Comparison of ENCODE assay signal across 10 cellular contexts in genomic region chr4:78656968-78657445, GRCh38.
DNase-seq lines count a peak whose midpoint lies in the region; ATAC-seq and TF ChIP-seq lines count a peak whose summit lies in the region.
"Had no signal": no experiment of that assay in that cellular context is flagged by ENCODE, and none has a peak within 500 bp of the region (broad histone marks: within the 10 kb centered on the region; RNA-seq: fewer than 3 reads in every experiment).

No MANE protein-coding gene starts in this region.

- H3K36me3 Mint-ChIP-seq in activated naive CD4-positive, alpha-beta T cell treated with anti-CD3 and anti-CD28 coated beads, Interleukin-2, amount 50 U/mL, for 24 hours, result no peaks in the 10 kb centered on the region

- no peaks in the 10 kb centered on the region for H3K27me3 Mint-ChIP-seq in activated naive CD4-positive, alpha-beta T cell treated with anti-CD3 and anti-CD28 coated beads, Interleukin-2, amount 50 U/mL, for 24 hours

- H2AFZ ChIP-seq in OCI-LY3 (ENCODE audit: low read depth, low read length), result peak overlapping the region; percentile 41

- TF ChIP-seq CTCF in OCI-LY3 (IDR thresholded peaks at IDR 0.05; ENCODE audit: low read depth, low read length), result no peak
- no peak for TF ChIP-seq CTCF in esophagus muscularis mucosa (IDR thresholded peaks at IDR 0.05)

- H4K20me1 ChIP-seq in OCI-LY3 (ENCODE audit: insufficient read depth, low read length), result no peaks in the 10 kb centered on the region

- H3K9ac ChIP-seq in OCI-LY3 (ENCODE audit: low read length), result peak overlapping the region; percentile 31; the same call in 1 of the 2 replicates

- H3K27me3 ChIP-seq in OCI-LY3 (ENCODE audit: low read depth, low read length) (peaks cover 12% of the 10 kb centered on the region; the same call in 1 of the 2 replicates), esophagus muscularis mucosa (no peaks in the 10 kb centered on the region)
- H3K27me3 ChIP-seq: tibial artery had no signal

- H3K9me3 ChIP-seq in OCI-LY3 (ENCODE audit: insufficient read depth, low read length), result no peaks in the 10 kb centered on the region
- H3K9me3 ChIP-seq in esophagus muscularis mucosa, result no peaks in the 10 kb centered on the region
- H3K9me3 ChIP-seq: tibial artery had no signal

- peaks cover 48% of the 10 kb centered on the region for H3K4me1 Mint-ChIP-seq in activated naive CD4-positive, alpha-beta T cell treated with anti-CD3 and anti-CD28 coated beads, Interleukin-2, amount 50 U/mL, for 24 hours

- H3K27ac ChIP-seq in OCI-LY3 (ENCODE audit: low read length), result 0 out of 2 replicates have a peak overlapping the region, but pooled peaks have one; percentile 0
- H3K27ac ChIP-seq in esophagus muscularis mucosa (replicated peaks in 1 of 4), result peak overlapping the region in 2 of 4 donors; percentile 4 to 5
- H3K27ac ChIP-seq in temporal lobe (ENCODE audit: low read depth, low read length), result peak overlapping the region; percentile 13
- H3K27ac ChIP-seq: C4-2B, tibial artery had no signal

- H3K4me2 ChIP-seq in OCI-LY3 (ENCODE audit: low read length), result peak overlapping the region; percentile 64

- H3K27ac Mint-ChIP-seq in activated naive CD4-positive, alpha-beta T cell treated with anti-CD3 and anti-CD28 coated beads, Interleukin-2, amount 50 U/mL, for 24 hours, result peak overlapping the region; percentile 48

- H3K4me1 ChIP-seq in OCI-LY3 (ENCODE audit: low read length), result peaks cover 38% of the 10 kb centered on the region
- peaks cover 32 to 46% (median 38%) of the 10 kb centered on the region in 4 donors for H3K4me1 ChIP-seq in esophagus muscularis mucosa

- WGBS in esophagus muscularis mucosa, result 63% methylated on average over 7 of the region's 7 CpGs

- no peaks in the 10 kb centered on the region for H3K79me2 ChIP-seq in OCI-LY3 (ENCODE audit: low read length)

- DNase-seq in activated naive CD4-positive, alpha-beta T cell (lab: John Stamatoyannopoulos, UW), result no peak
- DNase-seq in esophagus muscularis mucosa (ENCODE audit: extremely low spot score), result peak; percentile 62
- no peak for DNase-seq in COLO829 (ENCODE audit: low spot score)
- no peak for DNase-seq in activated effector memory CD4-positive, alpha-beta T cell treated with Interleukin-2 at 50 U/mL for 16 hours
- DNase-seq: tibial artery had no signal

- H3K4me3 ChIP-seq in OCI-LY3 (ENCODE audit: low read length), result peak overlapping the region; percentile 57
- no peak overlapping the region for H3K4me3 ChIP-seq in esophagus muscularis mucosa
- H3K4me3 ChIP-seq: tibial artery had no signal

- H3K9me3 Mint-ChIP-seq in activated naive CD4-positive, alpha-beta T cell treated with anti-CD3 and anti-CD28 coated beads, Interleukin-2, amount 50 U/mL, for 24 hours, result no peaks in the 10 kb centered on the region

- ATAC-seq in HG03442 (IDR thresholded peaks at IDR 0.05; ENCODE audit: unreplicated experiment), result no peak

- intact Hi-C loops in esophagus muscularis mucosa (cut with DNase I), result no loop called here

- TF ChIP-seq EP300 in esophagus muscularis mucosa (IDR thresholded peaks at IDR 0.05), result no peak

- no peak for TF ChIP-seq POLR2A in esophagus muscularis mucosa (IDR thresholded peaks at IDR 0.05; ENCODE audit: low read depth)

- peak overlapping the region; percentile 69 for H3K4me3 Mint-ChIP-seq in activated naive CD4-positive, alpha-beta T cell treated with anti-CD3 and anti-CD28 coated beads, Interleukin-2, amount 50 U/mL, for 24 hours

- no peaks in the 10 kb centered on the region for H3K36me3 ChIP-seq in OCI-LY3 (replicated peaks; ENCODE audit: low read depth, low read length)
- no peaks in the 10 kb centered on the region for H3K36me3 ChIP-seq in esophagus muscularis mucosa
- H3K36me3 ChIP-seq: tibial artery had no signal
